In genomic region chr2:20012282-20013060, GRCh38 we compare ENCODE assay signal across 8 cellular contexts. TPM values are rescaled to one million over a fixed set of nuclear protein-coding genes. Genes with fewer than 3 reads are reported as not detected.
DNase-seq lines count a peak whose midpoint lies in the region; ATAC-seq and TF ChIP-seq lines count a peak whose summit lies in the region.

MATN3 (minus strand) TSS chr2:20012668; CDS start chr2:20012631, 37 bp downstream.

- H3K36me3 ChIP-seq in lower lobe of right lung (no peaks in the 10 kb centered on the region), tibial artery (no peaks in the 10 kb centered on the region)

- peak; percentile 88 to 93 for ATAC-seq in lower lobe of right lung

- POLR2A ChIA-PET in GM10248 (lab: Yijun Ruan, JAX) = no interaction called here

- H3K9me3 Mint-ChIP-seq in dendritic cell treated with granulocyte-macrophage colony-stimulating factor and Interleukin-4, amounts not matched to agents 40 ng/mL and 50 ng/mL, for 4 days = no peaks in the 10 kb centered on the region

- H3K27me3 Mint-ChIP-seq in dendritic cell treated with granulocyte-macrophage colony-stimulating factor and Interleukin-4, amounts not matched to agents 40 ng/mL and 50 ng/mL, for 4 days = peaks cover 61% of the 10 kb centered on the region

- H3K27ac ChIP-seq in lower lobe of right lung (peak within 1 kb of the TSS; percentile 77), tibial artery (peak within 1 kb of the TSS; percentile 67 to 77)

- CTCF ChIA-PET in GM10248 (lab: Yijun Ruan, JAX) = interaction anchor here (1.9 to 4.7 kb wide), 4 partner anchors 10 to 85 kb away, joined by 6 to 63 read pairs (median 14); partner anchors contain the start of gene LAPTM4A

- H3K27ac Mint-ChIP-seq in dendritic cell treated with granulocyte-macrophage colony-stimulating factor and Interleukin-4, amounts not matched to agents 40 ng/mL and 50 ng/mL, for 4 days = no peak within 1 kb of the TSS

- DNase-seq in GM10248 (ENCODE audit: extremely low spot score) (peak; percentile 45), NCI-H69 (lab: John Stamatoyannopoulos, UW) (peak; percentile 36), lower lobe of right lung (peak; percentile 71), tibial artery (no peak), NCI-H774 (lab: John Stamatoyannopoulos, UW) (no peak), NCI-H1048 (lab: John Stamatoyannopoulos, UW) (no peak), globus pallidus (ENCODE audit: low spot score) (no peak)

- no peaks in the 10 kb centered on the region for H3K36me3 Mint-ChIP-seq in dendritic cell treated with granulocyte-macrophage colony-stimulating factor and Interleukin-4, amounts not matched to agents 40 ng/mL and 50 ng/mL, for 4 days (ENCODE audit: low read depth)

- H3K9me3 ChIP-seq in lower lobe of right lung = no peaks in the 10 kb centered on the region
- no peaks in the 10 kb centered on the region for H3K9me3 ChIP-seq in tibial artery

- H3K4me3 ChIP-seq in lower lobe of right lung = peak within 1 kb of the TSS; percentile 61
- H3K4me3 ChIP-seq in tibial artery = peak within 1 kb of the TSS; percentile 56 to 68

- peaks cover 20% of the 10 kb centered on the region for H3K4me1 ChIP-seq in lower lobe of right lung
- peaks cover 0 to 14% (median 12%) of the 10 kb centered on the region in 4 donors for H3K4me1 ChIP-seq in tibial artery

- peaks cover 9% of the 10 kb centered on the region for H3K4me1 Mint-ChIP-seq in dendritic cell treated with granulocyte-macrophage colony-stimulating factor and Interleukin-4, amounts not matched to agents 40 ng/mL and 50 ng/mL, for 4 days (ENCODE audit: low read depth)

- TF ChIP-seq CTCF in GM10248 (IDR thresholded peaks at IDR 0.05; ENCODE audit: control extremely low read depth, extremely low read depth, low read depth, missing control alignments) (no peak), lower lobe of right lung (IDR thresholded peaks at IDR 0.05) (no peak), tibial artery (IDR thresholded peaks at IDR 0.05) (no peak)

- H3K4me3 Mint-ChIP-seq in dendritic cell treated with granulocyte-macrophage colony-stimulating factor and Interleukin-4, amounts not matched to agents 40 ng/mL and 50 ng/mL, for 4 days = peak within 1 kb of the TSS; percentile 56

- H3K27me3 ChIP-seq in lower lobe of right lung (ENCODE audit: low read depth) (peaks cover 14% of the 10 kb centered on the region), tibial artery (no peaks in the 10 kb centered on the region)

- intact Hi-C loops in dendritic cell treated with granulocyte-macrophage colony-stimulating factor and Interleukin-4, amounts not matched to agents 40 ng/mL and 50 ng/mL, for 4 days (cut with micrococcal nuclease) = no loop called here
- intact Hi-C loops in lower lobe of right lung (cut with DNase I) (no loop called here), tibial artery (cut with DNase I; ENCODE audit: low total_unique reads) (loop anchor here (2.0 kb wide), 1 partner anchor 84 kb away; no protein-coding TSS in a partner anchor)

RNA-seq across cellular contexts. Expression of gene MATN3, which starts in this region (rescaled TPM):
- 8.1 TPM for total RNA-seq in lower lobe of right lung

Comparison
In these comparisons a context has a peak if more than half of its experiments do, and no peak if none do; other contexts are left out.
1. DNase-seq: peak in GM10248 (single experiment), NCI-H69 (single experiment) and lower lobe of right lung (single experiment); none in tibial artery (0 of 2), NCI-H774 (single experiment), NCI-H1048 (single experiment) and globus pallidus (single experiment).